In the genomic region with DNA sequence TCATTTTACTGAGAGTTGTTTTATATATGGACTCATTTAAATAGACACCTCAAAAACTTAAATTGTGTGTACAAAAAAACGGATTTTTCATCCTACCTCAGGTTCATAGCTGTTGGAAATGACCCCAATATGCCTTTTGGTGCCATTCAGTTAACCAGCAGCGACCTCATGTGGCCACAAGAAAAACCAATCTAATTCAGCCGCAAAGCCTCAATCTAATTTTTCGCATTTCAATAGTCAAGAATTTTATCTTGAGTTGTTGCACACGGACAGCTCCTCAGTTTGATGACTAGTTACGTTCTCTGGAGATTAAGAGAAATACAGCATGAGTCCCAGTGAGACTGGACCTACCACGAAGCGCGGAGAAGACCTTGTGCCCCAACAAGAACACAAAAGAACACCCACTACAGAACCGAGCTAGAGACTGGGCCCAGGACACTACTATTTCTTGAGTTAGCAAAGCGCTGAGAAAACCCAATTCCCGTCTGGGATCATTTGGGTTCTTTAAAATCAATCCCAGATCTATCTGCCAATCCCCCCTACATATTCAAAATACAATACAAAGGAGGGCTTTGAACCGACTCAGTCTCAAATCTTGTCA, we compare ENCODE assay signal across 1 cellular context.
TF ChIP-seq lines count a peak whose summit lies in the region.

No MANE protein-coding gene starts in this region.

TF ChIP-seq in HepG2, 621 proteins besides CTCF, POLR2A, EP300 and RAD21 (continued from another document and continues in another):
- TF ChIP-seq, protein P1, sequence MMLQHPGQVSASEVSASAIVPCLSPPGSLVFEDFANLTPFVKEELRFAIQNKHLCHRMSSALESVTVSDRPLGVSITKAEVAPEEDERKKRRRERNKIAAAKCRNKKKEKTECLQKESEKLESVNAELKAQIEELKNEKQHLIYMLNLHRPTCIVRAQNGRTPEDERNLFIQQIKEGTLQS (CRISPR knock-in tag; IDR thresholded peaks at IDR 0.05), result no peak
- TF ChIP-seq KLF13 (CRISPR knock-in tag; IDR thresholded peaks at IDR 0.05), result no peak
- TF ChIP-seq ELF4 (CRISPR knock-in tag; IDR thresholded peaks at IDR 0.05; ENCODE audit: borderline replicate concordance), result no peak
- TF ChIP-seq, protein P2, sequence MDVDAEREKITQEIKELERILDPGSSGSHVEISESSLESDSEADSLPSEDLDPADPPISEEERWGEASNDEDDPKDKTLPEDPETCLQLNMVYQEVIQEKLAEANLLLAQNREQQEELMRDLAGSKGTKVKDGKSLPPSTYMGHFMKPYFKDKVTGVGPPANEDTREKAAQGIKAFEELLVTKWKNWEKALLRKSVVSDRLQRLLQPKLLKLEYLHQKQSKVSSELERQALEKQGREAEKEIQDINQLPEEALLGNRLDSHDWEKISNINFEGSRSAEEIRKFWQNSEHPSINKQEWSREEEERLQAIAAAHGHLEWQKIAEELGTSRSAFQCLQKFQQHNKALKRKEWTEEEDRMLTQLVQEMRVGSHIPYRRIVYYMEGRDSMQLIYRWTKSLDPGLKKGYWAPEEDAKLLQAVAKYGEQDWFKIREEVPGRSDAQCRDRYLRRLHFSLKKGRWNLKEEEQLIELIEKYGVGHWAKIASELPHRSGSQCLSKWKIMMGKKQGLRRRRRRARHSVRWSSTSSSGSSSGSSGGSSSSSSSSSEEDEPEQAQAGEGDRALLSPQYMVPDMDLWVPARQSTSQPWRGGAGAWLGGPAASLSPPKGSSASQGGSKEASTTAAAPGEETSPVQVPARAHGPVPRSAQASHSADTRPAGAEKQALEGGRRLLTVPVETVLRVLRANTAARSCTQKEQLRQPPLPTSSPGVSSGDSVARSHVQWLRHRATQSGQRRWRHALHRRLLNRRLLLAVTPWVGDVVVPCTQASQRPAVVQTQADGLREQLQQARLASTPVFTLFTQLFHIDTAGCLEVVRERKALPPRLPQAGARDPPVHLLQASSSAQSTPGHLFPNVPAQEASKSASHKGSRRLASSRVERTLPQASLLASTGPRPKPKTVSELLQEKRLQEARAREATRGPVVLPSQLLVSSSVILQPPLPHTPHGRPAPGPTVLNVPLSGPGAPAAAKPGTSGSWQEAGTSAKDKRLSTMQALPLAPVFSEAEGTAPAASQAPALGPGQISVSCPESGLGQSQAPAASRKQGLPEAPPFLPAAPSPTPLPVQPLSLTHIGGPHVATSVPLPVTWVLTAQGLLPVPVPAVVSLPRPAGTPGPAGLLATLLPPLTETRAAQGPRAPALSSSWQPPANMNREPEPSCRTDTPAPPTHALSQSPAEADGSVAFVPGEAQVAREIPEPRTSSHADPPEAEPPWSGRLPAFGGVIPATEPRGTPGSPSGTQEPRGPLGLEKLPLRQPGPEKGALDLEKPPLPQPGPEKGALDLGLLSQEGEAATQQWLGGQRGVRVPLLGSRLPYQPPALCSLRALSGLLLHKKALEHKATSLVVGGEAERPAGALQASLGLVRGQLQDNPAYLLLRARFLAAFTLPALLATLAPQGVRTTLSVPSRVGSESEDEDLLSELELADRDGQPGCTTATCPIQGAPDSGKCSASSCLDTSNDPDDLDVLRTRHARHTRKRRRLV (CRISPR knock-in tag; IDR thresholded peaks at IDR 0.05), result no peak
- TF ChIP-seq, protein P3, sequence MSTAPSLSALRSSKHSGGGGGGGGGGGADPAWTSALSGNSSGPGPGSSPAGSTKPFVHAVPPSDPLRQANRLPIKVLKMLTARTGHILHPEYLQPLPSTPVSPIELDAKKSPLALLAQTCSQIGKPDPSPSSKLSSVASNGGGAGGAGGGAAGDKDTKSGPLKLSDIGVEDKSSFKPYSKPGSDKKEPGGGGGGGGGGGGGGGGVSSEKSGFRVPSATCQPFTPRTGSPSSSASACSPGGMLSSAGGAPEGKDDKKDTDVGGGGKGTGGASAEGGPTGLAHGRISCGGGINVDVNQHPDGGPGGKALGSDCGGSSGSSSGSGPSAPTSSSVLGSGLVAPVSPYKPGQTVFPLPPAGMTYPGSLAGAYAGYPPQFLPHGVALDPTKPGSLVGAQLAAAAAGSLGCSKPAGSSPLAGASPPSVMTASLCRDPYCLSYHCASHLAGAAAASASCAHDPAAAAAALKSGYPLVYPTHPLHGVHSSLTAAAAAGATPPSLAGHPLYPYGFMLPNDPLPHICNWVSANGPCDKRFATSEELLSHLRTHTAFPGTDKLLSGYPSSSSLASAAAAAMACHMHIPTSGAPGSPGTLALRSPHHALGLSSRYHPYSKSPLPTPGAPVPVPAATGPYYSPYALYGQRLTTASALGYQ (CRISPR knock-in tag; IDR thresholded peaks at IDR 0.05), result no peak
- TF ChIP-seq, protein P4, sequence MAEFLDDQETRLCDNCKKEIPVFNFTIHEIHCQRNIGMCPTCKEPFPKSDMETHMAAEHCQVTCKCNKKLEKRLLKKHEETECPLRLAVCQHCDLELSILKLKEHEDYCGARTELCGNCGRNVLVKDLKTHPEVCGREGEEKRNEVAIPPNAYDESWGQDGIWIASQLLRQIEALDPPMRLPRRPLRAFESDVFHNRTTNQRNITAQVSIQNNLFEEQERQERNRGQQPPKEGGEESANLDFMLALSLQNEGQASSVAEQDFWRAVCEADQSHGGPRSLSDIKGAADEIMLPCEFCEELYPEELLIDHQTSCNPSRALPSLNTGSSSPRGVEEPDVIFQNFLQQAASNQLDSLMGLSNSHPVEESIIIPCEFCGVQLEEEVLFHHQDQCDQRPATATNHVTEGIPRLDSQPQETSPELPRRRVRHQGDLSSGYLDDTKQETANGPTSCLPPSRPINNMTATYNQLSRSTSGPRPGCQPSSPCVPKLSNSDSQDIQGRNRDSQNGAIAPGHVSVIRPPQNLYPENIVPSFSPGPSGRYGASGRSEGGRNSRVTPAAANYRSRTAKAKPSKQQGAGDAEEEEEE (CRISPR knock-in tag; IDR thresholded peaks at IDR 0.05; ENCODE audit: borderline replicate concordance), result no peak
- TF ChIP-seq CENPX (CRISPR knock-in tag; IDR thresholded peaks at IDR 0.05), result no peak
- peak; percentile 42; the same call in 1 of the 2 replicates for TF ChIP-seq PPARG (CRISPR knock-in tag; conservative IDR thresholded peaks at IDR 0.05)
- no peak for TF ChIP-seq ZBTB38 (CRISPR knock-in tag; IDR thresholded peaks at IDR 0.05)
- no peak for TF ChIP-seq TCF12 (IDR thresholded peaks at IDR 0.05)
- no peak for TF ChIP-seq TCF12 (CRISPR knock-in tag; IDR thresholded peaks at IDR 0.05)
- TF ChIP-seq ZNF264 (CRISPR knock-in tag; IDR thresholded peaks at IDR 0.05), result no peak
- TF ChIP-seq, protein P5, sequence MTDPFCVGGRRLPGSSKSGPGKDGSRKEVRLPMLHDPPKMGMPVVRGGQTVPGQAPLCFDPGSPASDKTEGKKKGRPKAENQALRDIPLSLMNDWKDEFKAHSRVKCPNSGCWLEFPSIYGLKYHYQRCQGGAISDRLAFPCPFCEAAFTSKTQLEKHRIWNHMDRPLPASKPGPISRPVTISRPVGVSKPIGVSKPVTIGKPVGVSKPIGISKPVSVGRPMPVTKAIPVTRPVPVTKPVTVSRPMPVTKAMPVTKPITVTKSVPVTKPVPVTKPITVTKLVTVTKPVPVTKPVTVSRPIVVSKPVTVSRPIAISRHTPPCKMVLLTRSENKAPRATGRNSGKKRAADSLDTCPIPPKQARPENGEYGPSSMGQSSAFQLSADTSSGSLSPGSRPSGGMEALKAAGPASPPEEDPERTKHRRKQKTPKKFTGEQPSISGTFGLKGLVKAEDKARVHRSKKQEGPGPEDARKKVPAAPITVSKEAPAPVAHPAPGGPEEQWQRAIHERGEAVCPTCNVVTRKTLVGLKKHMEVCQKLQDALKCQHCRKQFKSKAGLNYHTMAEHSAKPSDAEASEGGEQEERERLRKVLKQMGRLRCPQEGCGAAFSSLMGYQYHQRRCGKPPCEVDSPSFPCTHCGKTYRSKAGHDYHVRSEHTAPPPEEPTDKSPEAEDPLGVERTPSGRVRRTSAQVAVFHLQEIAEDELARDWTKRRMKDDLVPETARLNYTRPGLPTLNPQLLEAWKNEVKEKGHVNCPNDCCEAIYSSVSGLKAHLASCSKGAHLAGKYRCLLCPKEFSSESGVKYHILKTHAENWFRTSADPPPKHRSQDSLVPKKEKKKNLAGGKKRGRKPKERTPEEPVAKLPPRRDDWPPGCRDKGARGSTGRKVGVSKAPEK (CRISPR knock-in tag; IDR thresholded peaks at IDR 0.05; ENCODE audit: borderline replicate concordance), result no peak
- no peak for TF ChIP-seq ZBTB8A (CRISPR knock-in tag; IDR thresholded peaks at IDR 0.05; ENCODE audit: borderline replicate concordance, low read depth)
- 0 out of 2 replicates have a peak, but pooled peaks have one; percentile 36 for TF ChIP-seq ZNF124 (CRISPR knock-in tag; IDR thresholded peaks at IDR 0.05)
- TF ChIP-seq TCF7L2 (IDR thresholded peaks at IDR 0.05; ENCODE audit: low read depth, low read length), result no peak
- TF ChIP-seq, protein P6, sequence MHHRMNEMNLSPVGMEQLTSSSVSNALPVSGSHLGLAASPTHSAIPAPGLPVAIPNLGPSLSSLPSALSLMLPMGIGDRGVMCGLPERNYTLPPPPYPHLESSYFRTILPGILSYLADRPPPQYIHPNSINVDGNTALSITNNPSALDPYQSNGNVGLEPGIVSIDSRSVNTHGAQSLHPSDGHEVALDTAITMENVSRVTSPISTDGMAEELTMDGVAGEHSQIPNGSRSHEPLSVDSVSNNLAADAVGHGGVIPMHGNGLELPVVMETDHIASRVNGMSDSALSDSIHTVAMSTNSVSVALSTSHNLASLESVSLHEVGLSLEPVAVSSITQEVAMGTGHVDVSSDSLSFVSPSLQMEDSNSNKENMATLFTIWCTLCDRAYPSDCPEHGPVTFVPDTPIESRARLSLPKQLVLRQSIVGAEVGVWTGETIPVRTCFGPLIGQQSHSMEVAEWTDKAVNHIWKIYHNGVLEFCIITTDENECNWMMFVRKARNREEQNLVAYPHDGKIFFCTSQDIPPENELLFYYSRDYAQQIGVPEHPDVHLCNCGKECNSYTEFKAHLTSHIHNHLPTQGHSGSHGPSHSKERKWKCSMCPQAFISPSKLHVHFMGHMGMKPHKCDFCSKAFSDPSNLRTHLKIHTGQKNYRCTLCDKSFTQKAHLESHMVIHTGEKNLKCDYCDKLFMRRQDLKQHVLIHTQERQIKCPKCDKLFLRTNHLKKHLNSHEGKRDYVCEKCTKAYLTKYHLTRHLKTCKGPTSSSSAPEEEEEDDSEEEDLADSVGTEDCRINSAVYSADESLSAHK (CRISPR knock-in tag; IDR thresholded peaks at IDR 0.05; ENCODE audit: borderline replicate concordance), result no peak
- no peak for TF ChIP-seq ZNF720 (CRISPR knock-in tag; IDR thresholded peaks at IDR 0.05)
- TF ChIP-seq ZNF883 (CRISPR knock-in tag; IDR thresholded peaks at IDR 0.05; ENCODE audit: not compliant biosample characterization), result no peak
- TF ChIP-seq SRY (CRISPR knock-in tag; IDR thresholded peaks at IDR 0.05), result no peak
- TF ChIP-seq EED (CRISPR knock-in tag; IDR thresholded peaks at IDR 0.05), result no peak
- TF ChIP-seq ZNF326 (CRISPR knock-in tag; IDR thresholded peaks at IDR 0.05; ENCODE audit: borderline replicate concordance), result no peak
- no peak for TF ChIP-seq TBP (CRISPR knock-in tag; IDR thresholded peaks at IDR 0.05)
- TF ChIP-seq MED1 (CRISPR knock-in tag; IDR thresholded peaks at IDR 0.05), result no peak
- TF ChIP-seq RXRB (CRISPR knock-in tag; IDR thresholded peaks at IDR 0.05; ENCODE audit: borderline replicate concordance), result peak; percentile 40; the same call in 1 of the 2 replicates
- TF ChIP-seq SIN3B (IDR thresholded peaks at IDR 0.05; ENCODE audit: low read length), result no peak
- peak; percentile 99 for TF ChIP-seq STAG1 (CRISPR knock-in tag; IDR thresholded peaks at IDR 0.05)
- TF ChIP-seq MED13 (CRISPR knock-in tag; IDR thresholded peaks at IDR 0.05), result no peak
- no peak for TF ChIP-seq RBM22 (optimal IDR thresholded peaks at IDR 0.05; ENCODE audit: low read length)
- TF ChIP-seq ERF (CRISPR knock-in tag; IDR thresholded peaks at IDR 0.05), result 0 out of 2 replicates have a peak, but pooled peaks have one; percentile 39
- TF ChIP-seq ZNF547 (CRISPR knock-in tag; IDR thresholded peaks at IDR 0.05), result no peak
- TF ChIP-seq, protein P7, sequence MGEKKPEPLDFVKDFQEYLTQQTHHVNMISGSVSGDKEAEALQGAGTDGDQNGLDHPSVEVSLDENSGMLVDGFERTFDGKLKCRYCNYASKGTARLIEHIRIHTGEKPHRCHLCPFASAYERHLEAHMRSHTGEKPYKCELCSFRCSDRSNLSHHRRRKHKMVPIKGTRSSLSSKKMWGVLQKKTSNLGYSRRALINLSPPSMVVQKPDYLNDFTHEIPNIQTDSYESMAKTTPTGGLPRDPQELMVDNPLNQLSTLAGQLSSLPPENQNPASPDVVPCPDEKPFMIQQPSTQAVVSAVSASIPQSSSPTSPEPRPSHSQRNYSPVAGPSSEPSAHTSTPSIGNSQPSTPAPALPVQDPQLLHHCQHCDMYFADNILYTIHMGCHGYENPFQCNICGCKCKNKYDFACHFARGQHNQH (CRISPR knock-in tag; IDR thresholded peaks at IDR 0.05), result no peak
- TF ChIP-seq, protein P8, sequence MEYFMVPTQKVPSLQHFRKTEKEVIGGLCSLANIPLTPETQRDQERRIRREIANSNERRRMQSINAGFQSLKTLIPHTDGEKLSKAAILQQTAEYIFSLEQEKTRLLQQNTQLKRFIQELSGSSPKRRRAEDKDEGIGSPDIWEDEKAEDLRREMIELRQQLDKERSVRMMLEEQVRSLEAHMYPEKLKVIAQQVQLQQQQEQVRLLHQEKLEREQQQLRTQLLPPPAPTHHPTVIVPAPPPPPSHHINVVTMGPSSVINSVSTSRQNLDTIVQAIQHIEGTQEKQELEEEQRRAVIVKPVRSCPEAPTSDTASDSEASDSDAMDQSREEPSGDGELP (IDR thresholded peaks at IDR 0.05; ENCODE audit: borderline replicate concordance, low read depth), result no peak
- TF ChIP-seq ATRX (CRISPR knock-in tag; IDR thresholded peaks at IDR 0.05; ENCODE audit: borderline replicate concordance), result no peak
- TF ChIP-seq ZNF652 (CRISPR knock-in tag; IDR thresholded peaks at IDR 0.05; ENCODE audit: borderline replicate concordance, low read depth), result no peak; the same call in 1 of the 2 replicates
- no peak for TF ChIP-seq PAF1 (CRISPR knock-in tag; IDR thresholded peaks at IDR 0.05)
- no peak for TF ChIP-seq CCAR2 (optimal IDR thresholded peaks at IDR 0.05; ENCODE audit: low read depth, low read length)
- TF ChIP-seq, protein P9, sequence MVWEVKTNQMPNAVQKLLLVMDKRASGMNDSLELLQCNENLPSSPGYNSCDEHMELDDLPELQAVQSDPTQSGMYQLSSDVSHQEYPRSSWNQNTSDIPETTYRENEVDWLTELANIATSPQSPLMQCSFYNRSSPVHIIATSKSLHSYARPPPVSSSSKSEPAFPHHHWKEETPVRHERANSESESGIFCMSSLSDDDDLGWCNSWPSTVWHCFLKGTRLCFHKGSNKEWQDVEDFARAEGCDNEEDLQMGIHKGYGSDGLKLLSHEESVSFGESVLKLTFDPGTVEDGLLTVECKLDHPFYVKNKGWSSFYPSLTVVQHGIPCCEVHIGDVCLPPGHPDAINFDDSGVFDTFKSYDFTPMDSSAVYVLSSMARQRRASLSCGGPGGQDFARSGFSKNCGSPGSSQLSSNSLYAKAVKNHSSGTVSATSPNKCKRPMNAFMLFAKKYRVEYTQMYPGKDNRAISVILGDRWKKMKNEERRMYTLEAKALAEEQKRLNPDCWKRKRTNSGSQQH (CRISPR knock-in tag; IDR thresholded peaks at IDR 0.05; ENCODE audit: low read depth), result no peak
- TF ChIP-seq KAT7 (CRISPR knock-in tag; IDR thresholded peaks at IDR 0.05; ENCODE audit: borderline replicate concordance), result no peak
